Comparison of ENCODE assay signal across 1 cellular context in the genomic region with DNA sequence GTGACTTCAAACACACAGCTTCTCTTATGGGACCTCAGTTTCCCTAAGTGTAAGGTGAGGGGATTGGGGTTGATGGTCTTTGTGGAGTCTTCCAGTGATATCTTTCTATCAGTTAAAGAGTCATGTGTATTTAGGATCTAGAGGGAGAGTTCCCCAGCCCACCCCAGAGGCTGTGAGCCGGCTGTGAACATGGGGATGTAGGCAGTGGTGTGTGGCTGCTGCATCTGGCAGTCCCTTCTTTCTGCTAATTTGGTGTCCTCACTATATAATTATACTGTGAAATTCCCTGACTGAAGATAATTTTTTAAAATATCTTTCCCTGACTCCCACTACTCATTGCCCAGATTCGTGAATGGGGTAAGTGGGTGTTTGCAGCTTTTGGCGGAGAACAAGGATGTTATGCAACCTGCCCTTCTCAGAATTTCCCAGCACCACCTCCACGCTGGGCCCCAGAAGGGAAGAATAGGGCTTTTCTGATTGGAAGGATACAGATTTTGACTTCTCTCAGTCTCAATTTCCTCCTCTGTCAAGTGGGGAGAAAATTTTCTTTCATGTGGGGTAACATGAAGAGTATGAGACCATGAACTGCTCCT.
TF ChIP-seq lines count a peak whose summit lies in the region.

No MANE protein-coding gene starts in this region.

TF ChIP-seq in GM23338, 12 proteins besides CTCF, POLR2A, EP300 and RAD21 (continued from another document):
- TF ChIP-seq, protein P1, sequence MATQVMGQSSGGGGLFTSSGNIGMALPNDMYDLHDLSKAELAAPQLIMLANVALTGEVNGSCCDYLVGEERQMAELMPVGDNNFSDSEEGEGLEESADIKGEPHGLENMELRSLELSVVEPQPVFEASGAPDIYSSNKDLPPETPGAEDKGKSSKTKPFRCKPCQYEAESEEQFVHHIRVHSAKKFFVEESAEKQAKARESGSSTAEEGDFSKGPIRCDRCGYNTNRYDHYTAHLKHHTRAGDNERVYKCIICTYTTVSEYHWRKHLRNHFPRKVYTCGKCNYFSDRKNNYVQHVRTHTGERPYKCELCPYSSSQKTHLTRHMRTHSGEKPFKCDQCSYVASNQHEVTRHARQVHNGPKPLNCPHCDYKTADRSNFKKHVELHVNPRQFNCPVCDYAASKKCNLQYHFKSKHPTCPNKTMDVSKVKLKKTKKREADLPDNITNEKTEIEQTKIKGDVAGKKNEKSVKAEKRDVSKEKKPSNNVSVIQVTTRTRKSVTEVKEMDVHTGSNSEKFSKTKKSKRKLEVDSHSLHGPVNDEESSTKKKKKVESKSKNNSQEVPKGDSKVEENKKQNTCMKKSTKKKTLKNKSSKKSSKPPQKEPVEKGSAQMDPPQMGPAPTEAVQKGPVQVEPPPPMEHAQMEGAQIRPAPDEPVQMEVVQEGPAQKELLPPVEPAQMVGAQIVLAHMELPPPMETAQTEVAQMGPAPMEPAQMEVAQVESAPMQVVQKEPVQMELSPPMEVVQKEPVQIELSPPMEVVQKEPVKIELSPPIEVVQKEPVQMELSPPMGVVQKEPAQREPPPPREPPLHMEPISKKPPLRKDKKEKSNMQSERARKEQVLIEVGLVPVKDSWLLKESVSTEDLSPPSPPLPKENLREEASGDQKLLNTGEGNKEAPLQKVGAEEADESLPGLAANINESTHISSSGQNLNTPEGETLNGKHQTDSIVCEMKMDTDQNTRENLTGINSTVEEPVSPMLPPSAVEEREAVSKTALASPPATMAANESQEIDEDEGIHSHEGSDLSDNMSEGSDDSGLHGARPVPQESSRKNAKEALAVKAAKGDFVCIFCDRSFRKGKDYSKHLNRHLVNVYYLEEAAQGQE (IDR thresholded peaks at IDR 0.05; ENCODE audit: unreplicated experiment), result no peak
- TF ChIP-seq ZNF114 (CRISPR knock-in tag; IDR thresholded peaks at IDR 0.05) (no peak), POLR2AphosphoS5 (IDR thresholded peaks at IDR 0.05; ENCODE audit: low read depth) (no peak), STAT1 (IDR thresholded peaks at IDR 0.05; ENCODE audit: unreplicated experiment) (no peak), NANOG (IDR thresholded peaks at IDR 0.05; ENCODE audit: borderline replicate concordance) (no peak), EZH2 (IDR thresholded peaks at IDR 0.05; ENCODE audit: low read depth, unreplicated experiment) (no peak), JUNB (IDR thresholded peaks at IDR 0.05; ENCODE audit: unreplicated experiment) (no peak), EZH2phosphoT487 (IDR thresholded peaks at IDR 0.05; ENCODE audit: unreplicated experiment) (no peak)
- TF ChIP-seq, protein P2, sequence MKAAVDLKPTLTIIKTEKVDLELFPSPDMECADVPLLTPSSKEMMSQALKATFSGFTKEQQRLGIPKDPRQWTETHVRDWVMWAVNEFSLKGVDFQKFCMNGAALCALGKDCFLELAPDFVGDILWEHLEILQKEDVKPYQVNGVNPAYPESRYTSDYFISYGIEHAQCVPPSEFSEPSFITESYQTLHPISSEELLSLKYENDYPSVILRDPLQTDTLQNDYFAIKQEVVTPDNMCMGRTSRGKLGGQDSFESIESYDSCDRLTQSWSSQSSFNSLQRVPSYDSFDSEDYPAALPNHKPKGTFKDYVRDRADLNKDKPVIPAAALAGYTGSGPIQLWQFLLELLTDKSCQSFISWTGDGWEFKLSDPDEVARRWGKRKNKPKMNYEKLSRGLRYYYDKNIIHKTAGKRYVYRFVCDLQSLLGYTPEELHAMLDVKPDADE (IDR thresholded peaks at IDR 0.05), result no peak
- TF ChIP-seq, protein P3, sequence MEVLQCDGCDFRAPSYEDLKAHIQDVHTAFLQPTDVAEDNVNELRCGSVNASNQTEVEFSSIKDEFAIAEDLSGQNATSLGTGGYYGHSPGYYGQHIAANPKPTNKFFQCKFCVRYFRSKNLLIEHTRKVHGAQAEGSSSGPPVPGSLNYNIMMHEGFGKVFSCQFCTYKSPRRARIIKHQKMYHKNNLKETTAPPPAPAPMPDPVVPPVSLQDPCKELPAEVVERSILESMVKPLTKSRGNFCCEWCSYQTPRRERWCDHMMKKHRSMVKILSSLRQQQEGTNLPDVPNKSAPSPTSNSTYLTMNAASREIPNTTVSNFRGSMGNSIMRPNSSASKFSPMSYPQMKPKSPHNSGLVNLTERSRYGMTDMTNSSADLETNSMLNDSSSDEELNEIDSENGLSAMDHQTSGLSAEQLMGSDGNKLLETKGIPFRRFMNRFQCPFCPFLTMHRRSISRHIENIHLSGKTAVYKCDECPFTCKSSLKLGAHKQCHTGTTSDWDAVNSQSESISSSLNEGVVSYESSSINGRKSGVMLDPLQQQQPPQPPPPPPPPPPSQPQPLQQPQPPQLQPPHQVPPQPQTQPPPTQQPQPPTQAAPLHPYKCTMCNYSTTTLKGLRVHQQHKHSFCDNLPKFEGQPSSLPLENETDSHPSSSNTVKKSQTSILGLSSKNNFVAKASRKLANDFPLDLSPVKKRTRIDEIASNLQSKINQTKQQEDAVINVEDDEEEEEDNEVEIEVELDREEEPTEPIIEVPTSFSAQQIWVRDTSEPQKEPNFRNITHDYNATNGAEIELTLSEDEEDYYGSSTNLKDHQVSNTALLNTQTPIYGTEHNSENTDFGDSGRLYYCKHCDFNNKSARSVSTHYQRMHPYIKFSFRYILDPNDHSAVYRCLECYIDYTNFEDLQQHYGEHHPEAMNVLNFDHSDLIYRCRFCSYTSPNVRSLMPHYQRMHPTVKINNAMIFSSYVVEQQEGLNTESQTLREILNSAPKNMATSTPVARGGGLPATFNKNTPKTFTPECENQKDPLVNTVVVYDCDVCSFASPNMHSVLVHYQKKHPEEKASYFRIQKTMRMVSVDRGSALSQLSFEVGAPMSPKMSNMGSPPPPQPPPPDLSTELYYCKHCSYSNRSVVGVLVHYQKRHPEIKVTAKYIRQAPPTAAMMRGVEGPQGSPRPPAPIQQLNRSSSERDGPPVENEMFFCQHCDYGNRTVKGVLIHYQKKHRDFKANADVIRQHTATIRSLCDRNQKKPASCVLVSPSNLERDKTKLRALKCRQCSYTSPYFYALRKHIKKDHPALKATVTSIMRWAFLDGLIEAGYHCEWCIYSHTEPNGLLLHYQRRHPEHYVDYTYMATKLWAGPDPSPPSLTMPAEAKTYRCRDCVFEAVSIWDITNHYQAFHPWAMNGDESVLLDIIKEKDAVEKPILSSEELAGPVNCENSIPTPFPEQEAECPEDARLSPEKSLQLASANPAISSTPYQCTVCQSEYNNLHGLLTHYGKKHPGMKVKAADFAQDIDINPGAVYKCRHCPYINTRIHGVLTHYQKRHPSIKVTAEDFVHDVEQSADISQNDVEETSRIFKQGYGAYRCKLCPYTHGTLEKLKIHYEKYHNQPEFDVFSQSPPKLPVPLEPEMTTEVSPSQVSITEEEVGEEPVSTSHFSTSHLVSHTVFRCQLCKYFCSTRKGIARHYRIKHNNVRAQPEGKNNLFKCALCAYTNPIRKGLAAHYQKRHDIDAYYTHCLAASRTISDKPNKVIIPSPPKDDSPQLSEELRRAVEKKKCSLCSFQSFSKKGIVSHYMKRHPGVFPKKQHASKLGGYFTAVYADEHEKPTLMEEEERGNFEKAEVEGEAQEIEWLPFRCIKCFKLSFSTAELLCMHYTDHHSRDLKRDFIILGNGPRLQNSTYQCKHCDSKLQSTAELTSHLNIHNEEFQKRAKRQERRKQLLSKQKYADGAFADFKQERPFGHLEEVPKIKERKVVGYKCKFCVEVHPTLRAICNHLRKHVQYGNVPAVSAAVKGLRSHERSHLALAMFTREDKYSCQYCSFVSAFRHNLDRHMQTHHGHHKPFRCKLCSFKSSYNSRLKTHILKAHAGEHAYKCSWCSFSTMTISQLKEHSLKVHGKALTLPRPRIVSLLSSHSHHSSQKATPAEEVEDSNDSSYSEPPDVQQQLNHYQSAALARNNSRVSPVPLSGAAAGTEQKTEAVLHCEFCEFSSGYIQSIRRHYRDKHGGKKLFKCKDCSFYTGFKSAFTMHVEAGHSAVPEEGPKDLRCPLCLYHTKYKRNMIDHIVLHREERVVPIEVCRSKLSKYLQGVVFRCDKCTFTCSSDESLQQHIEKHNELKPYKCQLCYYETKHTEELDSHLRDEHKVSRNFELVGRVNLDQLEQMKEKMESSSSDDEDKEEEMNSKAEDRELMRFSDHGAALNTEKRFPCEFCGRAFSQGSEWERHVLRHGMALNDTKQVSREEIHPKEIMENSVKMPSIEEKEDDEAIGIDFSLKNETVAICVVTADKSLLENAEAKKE (CRISPR knock-in tag; IDR thresholded peaks at IDR 0.05), result no peak
TF ChIP-seq in GM23338: peak in this region for 0.
